Comparison of ENCODE assay signal across 13 cellular contexts in genomic region chr2:157471078-157471477, GRCh38. TPM values are rescaled to one million over a fixed set of nuclear protein-coding genes. Genes with fewer than 3 reads are reported as not detected.
A peak's percentile ranks its signal among the peaks of the same experiment; 100 is the strongest.
DNase-seq lines count a peak whose midpoint lies in the region; ATAC-seq and TF ChIP-seq lines count a peak whose summit lies in the region.
"Had no signal": no experiment of that assay in that cellular context is flagged by ENCODE, and none has a peak within 500 bp of the region (broad histone marks: within the 10 kb centered on the region; RNA-seq: fewer than 3 reads in every experiment).

No MANE protein-coding gene starts in this region.

- peaks cover 4% of the 10 kb centered on the region for H3K36me3 Mint-ChIP-seq in effector memory CD8-positive, alpha-beta T cell (ENCODE audit: insufficient read depth)
- H3K36me3 Mint-ChIP-seq in osteocyte (ENCODE audit: unreplicated experiment) = no peaks in the 10 kb centered on the region

- peaks cover 19 to 24% of the 10 kb centered on the region in 2 donors for H3K4me1 Mint-ChIP-seq in effector memory CD8-positive, alpha-beta T cell (ENCODE audit: low read depth in 2 of 2)
- H3K4me1 Mint-ChIP-seq in osteocyte (ENCODE audit: unreplicated experiment) = peaks cover 20% of the 10 kb centered on the region

- peak overlapping the region in 1 of 2 donors; percentile 91 for H3K27ac Mint-ChIP-seq in effector memory CD8-positive, alpha-beta T cell
- no peak overlapping the region for H3K27ac Mint-ChIP-seq in osteocyte (ENCODE audit: unreplicated experiment)

- peak overlapping the region; percentile 40; the same call in 1 of the 2 replicates for H3K4me3 ChIP-seq in GM12864 (ENCODE audit: low read depth, low read length)
- H3K4me3 ChIP-seq: breast epithelium had no signal

- no peaks in the 10 kb centered on the region for H3K27me3 Mint-ChIP-seq in effector memory CD8-positive, alpha-beta T cell
- H3K27me3 Mint-ChIP-seq in osteocyte (ENCODE audit: unreplicated experiment) = no peaks in the 10 kb centered on the region

- TF ChIP-seq CTCF in GM12864 (IDR thresholded peaks at IDR 0.05; ENCODE audit: low read depth, low read length, missing control alignments) (no peak), osteocyte (IDR thresholded peaks at IDR 0.05) (no peak)

- no peak for DNase-seq in GM12864 (ENCODE audit: low read depth)
- DNase-seq in effector memory CD8-positive, alpha-beta T cell = no peak
- no peak for DNase-seq in cerebellar nuclear complex (lab: John Stamatoyannopoulos, UW)
- no peak for DNase-seq in GM19240 (ENCODE audit: insufficient read length, low spot score)
- no peak for DNase-seq in osteocyte (ENCODE audit: extremely low spot score, unreplicated experiment)
- DNase-seq: CD8-positive, alpha-beta T cell; NCI-H1417 treated with DMSO at 0.1 percent for 48 hours; stimulated activated naive CD4-positive, alpha-beta T cell had no signal

- H3K4me3 Mint-ChIP-seq in effector memory CD8-positive, alpha-beta T cell = peak overlapping the region in 1 of 2 donors; percentile 58
- no peak overlapping the region for H3K4me3 Mint-ChIP-seq in osteocyte (ENCODE audit: unreplicated experiment)

- H3K9me3 Mint-ChIP-seq in effector memory CD8-positive, alpha-beta T cell = no peaks in the 10 kb centered on the region
- H3K9me3 Mint-ChIP-seq in osteocyte (ENCODE audit: unreplicated experiment) = no peaks in the 10 kb centered on the region
- H3K9me3 Mint-ChIP-seq: CD8-positive, alpha-beta T cell had no signal

- peak; percentile 19 for ATAC-seq in GM19395 (IDR thresholded peaks at IDR 0.05; ENCODE audit: unreplicated experiment)
- peak; percentile 25 for ATAC-seq in HG03520 (IDR thresholded peaks at IDR 0.05; ENCODE audit: unreplicated experiment)
- ATAC-seq in effector memory CD8-positive, alpha-beta T cell (replicated peaks) = peak; percentile 22
- ATAC-seq in GM19023 (IDR thresholded peaks at IDR 0.05; ENCODE audit: unreplicated experiment) = no peak
- ATAC-seq: CD8-positive, alpha-beta T cell had no signal

RNA-seq across cellular contexts. Expression of gene CYTIP, which starts 27.2 kb away (rescaled TPM):
- total RNA-seq in osteocyte = 0.64 and 0.76 TPM in 2 replicates
- total RNA-seq: H1 had no signal
